ENCODE assay signal across 8 cellular contexts in the genomic region with DNA sequence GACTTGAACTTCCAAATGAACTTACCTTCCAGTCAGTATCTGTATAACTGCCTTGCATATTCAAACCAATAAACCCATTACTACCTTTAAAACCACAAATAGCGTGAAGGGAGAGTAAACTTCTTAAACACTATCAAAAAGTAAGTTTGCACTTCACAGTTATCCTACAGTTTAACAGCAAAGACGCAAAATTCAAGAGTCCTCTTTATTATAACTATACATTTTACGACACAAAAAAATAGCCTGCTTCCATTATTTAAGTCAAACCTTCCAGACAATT. TPM values are rescaled to one million over a fixed set of nuclear protein-coding genes. Genes with fewer than 3 reads are reported as not detected.
A peak's percentile ranks its signal among the peaks of the same experiment; 100 is the strongest.
DNase-seq lines count a peak whose midpoint lies in the region; TF ChIP-seq lines count a peak whose summit lies in the region.
"Had no signal": no experiment of that assay in that cellular context is flagged by ENCODE, and none has a peak within 500 bp of the region (broad histone marks: within the 10 kb centered on the region; RNA-seq: fewer than 3 reads in every experiment).

No MANE protein-coding gene starts in this region.

- H3K4me1 ChIP-seq in NT2/D1 (ENCODE audit: insufficient read depth, insufficient read length) (no peaks in the 10 kb centered on the region), ectodermal cell (ENCODE audit: control insufficient read depth, insufficient read depth, low read length) (no peaks in the 10 kb centered on the region), trophoblast cell (ENCODE audit: control insufficient read depth in 1 of 2, insufficient read depth in 2 of 2, low read length in 2 of 2) (peaks cover 2 to 3% of the 10 kb centered on the region in 2 experiments)

- no peak overlapping the region for H3K9ac ChIP-seq in NT2/D1 (ENCODE audit: insufficient read length, low read depth)
- no peak overlapping the region for H3K9ac ChIP-seq in trophoblast cell (ENCODE audit: low read length)

- no peak for TF ChIP-seq CTCF in GM12864 (IDR thresholded peaks at IDR 0.05; ENCODE audit: low read depth, low read length, missing control alignments)
- no peak for TF ChIP-seq CTCF in lower leg skin (IDR thresholded peaks at IDR 0.05)

- no peak overlapping the region for H2BK12ac ChIP-seq in trophoblast cell (ENCODE audit: low read length)

- peak overlapping the region; percentile 97 for H3K4me3 ChIP-seq in GM12864 (ENCODE audit: low read depth, low read length)
- H3K4me3 ChIP-seq in NT2/D1 (ENCODE audit: insufficient read length, low read depth): peak overlapping the region; percentile 1
- H3K4me3 ChIP-seq in ectodermal cell (ENCODE audit: insufficient read depth, low read depth, low read length): peak overlapping the region; percentile 80
- no peak overlapping the region for H3K4me3 ChIP-seq in trophoblast cell (ENCODE audit: low read depth, low read length)
- H3K4me3 ChIP-seq in lower leg skin (ENCODE audit: low read depth, poor library complexity, severe bottlenecking): no peak overlapping the region

- H3K23ac ChIP-seq in trophoblast cell (ENCODE audit: low read length): no peak overlapping the region

- DNase-seq in GM12864 (ENCODE audit: low read depth): no peak
- DNase-seq in NT2/D1 (ENCODE audit: low read depth, low spot score): no peak
- DNase-seq in trophoblast cell: no peak
- no peak for DNase-seq in lower leg skin (ENCODE audit: low spot score in 2 of 2)
- no peak for DNase-seq in anterior cingulate cortex (lab: John Stamatoyannopoulos, UW)
- no peak for DNase-seq in posterior cingulate gyrus
- DNase-seq: activated CD4-positive, alpha-beta T cell treated with anti-CD3 and anti-CD28 coated beads for 48 hours had no signal

- peak overlapping the region; percentile 45 for H3K4me2 ChIP-seq in trophoblast cell (ENCODE audit: low read length)

- H2AK5ac ChIP-seq in trophoblast cell (ENCODE audit: low read length): no peak overlapping the region

- H4K12ac ChIP-seq in trophoblast cell (ENCODE audit: low read depth, low read length): no peak overlapping the region

- H3K79me1 ChIP-seq in trophoblast cell (ENCODE audit: low read length): peaks cover 13% of the 10 kb centered on the region

- H4K8ac ChIP-seq in trophoblast cell (ENCODE audit: low read depth, low read length): no peak overlapping the region

- no peak overlapping the region for H3K4ac ChIP-seq in trophoblast cell (ENCODE audit: low read depth, low read length)

- H3K27ac ChIP-seq in ectodermal cell (ENCODE audit: insufficient read depth, low read depth, low read length, poor library complexity, severe bottlenecking) (no peak overlapping the region), trophoblast cell (ENCODE audit: low read depth, low read length) (no peak overlapping the region)

- H2AFZ ChIP-seq in trophoblast cell (ENCODE audit: insufficient read depth, low read length, poor library complexity): no peak overlapping the region

- no peak overlapping the region for H4K91ac ChIP-seq in trophoblast cell (ENCODE audit: low read depth, low read length)

- H3K27me3 ChIP-seq in NT2/D1 (ENCODE audit: insufficient read depth, insufficient read length) (no peaks in the 10 kb centered on the region), ectodermal cell (ENCODE audit: control insufficient read depth, insufficient read depth, low read length, poor library complexity, severe bottlenecking) (no peaks in the 10 kb centered on the region), trophoblast cell (ENCODE audit: insufficient read depth, low read length) (no peaks in the 10 kb centered on the region)

- H3K79me2 ChIP-seq in trophoblast cell (ENCODE audit: control insufficient read depth, insufficient read depth, low read length, poor library complexity): peaks cover 17% of the 10 kb centered on the region

- no peak overlapping the region for H3K14ac ChIP-seq in trophoblast cell (ENCODE audit: low read length)

- no peak overlapping the region for H2BK5ac ChIP-seq in trophoblast cell (ENCODE audit: low read depth, low read length, poor library complexity)

- H3K9me3 ChIP-seq in NT2/D1 (ENCODE audit: insufficient read depth, low read length) (no peaks in the 10 kb centered on the region), ectodermal cell (ENCODE audit: control insufficient read depth, low read length) (no peaks in the 10 kb centered on the region), trophoblast cell (ENCODE audit: insufficient read depth, low read depth, low read length) (no peaks in the 10 kb centered on the region)

- no peak overlapping the region for H3K18ac ChIP-seq in trophoblast cell (ENCODE audit: low read length)

- TF ChIP-seq POLR2A in lower leg skin (IDR thresholded peaks at IDR 0.05): no peak

- 59 to 67% methylated on average over 3 of the region's 3 CpGs for WGBS in ectodermal cell, 2 experiments
- WGBS in trophoblast cell (ENCODE audit: extremely low coverage, insufficient coverage, insufficient read length): no CpG with 5 or more reads among the region's 3 CpGs
- WGBS in lower leg skin, 2 donors: 37 to 56% methylated on average over 3 of the region's 3 CpGs

- no peak overlapping the region for H2BK120ac ChIP-seq in trophoblast cell (ENCODE audit: insufficient read depth, low read length, poor library complexity)

- no peaks in the 10 kb centered on the region for H3K36me3 ChIP-seq in NT2/D1 (ENCODE audit: insufficient read depth, insufficient read length, low read length)
- H3K36me3 ChIP-seq in ectodermal cell (ENCODE audit: control insufficient read depth, insufficient read depth, low read length): no peaks in the 10 kb centered on the region
- no peaks in the 10 kb centered on the region for H3K36me3 ChIP-seq in trophoblast cell (ENCODE audit: control insufficient read depth in 1 of 2, insufficient read depth in 2 of 2, low read length in 2 of 2)

- intact Hi-C loops in lower leg skin (cut with DNase I; ENCODE audit: low total_unique reads): no loop called here
- intact Hi-C loops in posterior cingulate gyrus (cut with DNase I): loop anchor here (10.0 kb wide), 1 partner anchor 237 kb away; no protein-coding TSS in a partner anchor

RNA-seq across cellular contexts. Expression of a gene that starts 1.8 kb away (rescaled TPM):
- polyA plus RNA-seq in ectodermal cell (2013, experiment 1 of 4): 38.3 TPM
- 44.8 TPM for polyA plus RNA-seq in ectodermal cell (2013, experiment 2 of 4)
- polyA plus RNA-seq in ectodermal cell (2013, experiment 3 of 4): 38.3 TPM
- 41.4 TPM for polyA plus RNA-seq in ectodermal cell (2013, experiment 4 of 4)
- polyA plus RNA-seq in trophoblast cell (2013): 64.1 and 68.0 TPM in 2 replicates
- total RNA-seq in lower leg skin: 100 to 1,000 TPM in 3 of 4 donors, 10 to 100 TPM in 1; 82.5 to 201 (median 156) TPM

RNA-seq across cellular contexts. Expression of a gene that starts 48.3 kb away (rescaled TPM):
- polyA plus RNA-seq in ectodermal cell (2013, experiment 1 of 4): 18.8 TPM
- 15.0 TPM for polyA plus RNA-seq in ectodermal cell (2013, experiment 2 of 4)
- 17.1 TPM for polyA plus RNA-seq in ectodermal cell (2013, experiment 3 of 4)
- 21.1 TPM for polyA plus RNA-seq in ectodermal cell (2013, experiment 4 of 4)
- polyA plus RNA-seq in trophoblast cell (2013): 16.2 and 16.4 TPM in 2 replicates
- total RNA-seq in lower leg skin: 10 to 100 TPM; 26.7 to 52.8 (median 50.2) TPM

Comparison
In these comparisons a context has a peak if more than half of its experiments do, and no peak if none do; other contexts are left out.
1. H3K4me3 ChIP-seq: peak in GM12864 (single experiment), NT2/D1 (single experiment) and ectodermal cell (single experiment); none in trophoblast cell (single experiment) and lower leg skin (single experiment).